In genomic region chrX:12993823-12994222, GRCh38 we compare ENCODE assay signal across 20 cellular contexts. TPM values are rescaled to one million over a fixed set of nuclear protein-coding genes. Genes with fewer than 3 reads are reported as not detected.
DNase-seq lines count a peak whose midpoint lies in the region; ATAC-seq and TF ChIP-seq lines count a peak whose summit lies in the region.
"Had no signal": no experiment of that assay in that cellular context is flagged by ENCODE, and none has a peak within 500 bp of the region (broad histone marks: within the 10 kb centered on the region; RNA-seq: fewer than 3 reads in every experiment).

No MANE protein-coding gene starts in this region.

- peaks cover 4% of the 10 kb centered on the region for H3F3A ChIP-seq in PC-3 (ENCODE audit: low read length, unreplicated experiment)

- no peak overlapping the region for H2AFZ ChIP-seq in PC-3 (ENCODE audit: low read length)

- H3K9me2 ChIP-seq in PC-3 (replicated peaks; ENCODE audit: low read length) = no peaks in the 10 kb centered on the region

- no peaks in the 10 kb centered on the region for H3K9me3 ChIP-seq in CD4-positive, alpha-beta T cell (ENCODE audit: control insufficient read depth, low read length)
- H3K9me3 ChIP-seq in PC-3 (ENCODE audit: low read length) (no peaks in the 10 kb centered on the region), duodenal mucosa (ENCODE audit: control insufficient read depth in 1 of 2, low read length in 2 of 2) (no peaks in the 10 kb centered on the region), mucosa of rectum (ENCODE audit: control insufficient read depth in 2 of 2, low read length in 2 of 2) (no peaks in the 10 kb centered on the region)
- H3K9me3 ChIP-seq: BE2C, Caco-2, SJCRH30 had no signal

- intact Hi-C loops in CD4-positive, alpha-beta T cell (cut with DNase I, micrococcal nuclease) = no loop called here
- intact Hi-C loops in PC-3 (cut with micrococcal nuclease) = no loop called here

- DNase-seq in CD4-positive, alpha-beta T cell = no peak
- no peak for DNase-seq in PC-3
- no peak for DNase-seq in SHP77 treated with DMSO at 0.1 percent for 48 hours (lab: John Stamatoyannopoulos, UW)
- DNase-seq in A172 (ENCODE audit: low spot score) = no peak
- DNase-seq: BE2C; Caco-2; CD4-positive, CD25-positive, alpha-beta regulatory T cell; NCI-H1417 treated with DMSO at 0.1 percent for 48 hours; NCI-H187 treated with DMSO at 0.1 percent for 48 hours; NCI-H226; NCI-H524; NCI-H82; SJCRH30 had no signal

- H3K36me3 ChIP-seq in PC-3 (ENCODE audit: low read depth, low read length) (no peaks in the 10 kb centered on the region), duodenal mucosa (ENCODE audit: control insufficient read depth in 1 of 2, insufficient read depth in 2 of 2, low read length in 2 of 2) (no peaks in the 10 kb centered on the region), mucosa of rectum (ENCODE audit: control insufficient read depth in 2 of 2, insufficient read depth in 2 of 2, low read length in 2 of 2) (no peaks in the 10 kb centered on the region)
- H3K36me3 ChIP-seq: BE2C, SJCRH30 had no signal

- POLR2A ChIA-PET in CD4-positive, alpha-beta T cell (lab: Charles Lee) = interaction anchor here (0.8 to 21.5 kb wide), 2 partner anchors 15 to 98 kb away, joined by 3 to 502 read pairs; partner anchors contain the start of gene TMSB4X
- POLR2A ChIA-PET in PC-3 (lab: Charles Lee; ENCODE audit: unreplicated experiment) = no interaction called here

- TF ChIP-seq CTCF in CD4-positive, alpha-beta T cell (IDR thresholded peaks at IDR 0.05) = no peak
- TF ChIP-seq CTCF in PC-3 (conservative IDR thresholded peaks at IDR 0.05; ENCODE audit: low read depth, low read length) = no peak

- CTCF ChIA-PET in CD4-positive, alpha-beta T cell (lab: Charles Lee) = interaction anchor here (0.9 to 2.0 kb wide), 3 partner anchors 20 to 99 kb away, joined by 3 to 5 read pairs (median 5); no protein-coding TSS in a partner anchor
- CTCF ChIA-PET in PC-3 (lab: Charles Lee) = no interaction called here

- H3K4me3 ChIP-seq in PC-3 (ENCODE audit: low read length) = no peak overlapping the region
- H3K4me3 ChIP-seq in duodenal mucosa (ENCODE audit: low read depth in 1 of 2, low read length in 2 of 2) = no peak overlapping the region
- no peak overlapping the region for H3K4me3 ChIP-seq in mucosa of rectum (ENCODE audit: low read length in 2 of 2)
- H3K4me3 ChIP-seq: SJCRH30 had no signal

- no peak for ATAC-seq in CD4-positive, alpha-beta T cell (ENCODE audit: poor library complexity)
- ATAC-seq in PC-3 = no peak
- no peak for ATAC-seq in HG03097 (IDR thresholded peaks at IDR 0.05; ENCODE audit: low FRiP score, unreplicated experiment)

- H3K4me1 ChIP-seq in PC-3 (ENCODE audit: insufficient read depth, low read length) (peaks cover 29% of the 10 kb centered on the region), duodenal mucosa (ENCODE audit: control insufficient read depth in 1 of 2, insufficient read depth in 2 of 2, low read length in 2 of 2) (peaks cover 15 to 19% of the 10 kb centered on the region in 2 donors), mucosa of rectum (ENCODE audit: control insufficient read depth in 2 of 2, insufficient read depth in 2 of 2, low read length in 2 of 2) (peaks cover 7 to 15% of the 10 kb centered on the region in 2 donors)
- H3K4me1 ChIP-seq: BE2C had no signal

- H3K27ac Mint-ChIP-seq in CD4-positive, alpha-beta T cell = peak overlapping the region; percentile 56
- H3K27ac Mint-ChIP-seq: CD4-positive, CD25-positive, alpha-beta regulatory T cell had no signal

- H3K79me2 ChIP-seq in PC-3 (ENCODE audit: low read length) = no peaks in the 10 kb centered on the region

- H3K36me3 Mint-ChIP-seq in CD4-positive, alpha-beta T cell (ENCODE audit: low read depth) = no peaks in the 10 kb centered on the region
- H3K36me3 Mint-ChIP-seq: CD4-positive, CD25-positive, alpha-beta regulatory T cell had no signal

- no peaks in the 10 kb centered on the region for H3K27me3 Mint-ChIP-seq in CD4-positive, alpha-beta T cell
- H3K27me3 Mint-ChIP-seq: CD4-positive, CD25-positive, alpha-beta regulatory T cell had no signal

- no peaks in the 10 kb centered on the region for H3K27me3 ChIP-seq in CD4-positive, alpha-beta T cell (ENCODE audit: control insufficient read depth, insufficient read depth, low read length)
- H3K27me3 ChIP-seq in PC-3 (ENCODE audit: low read length) (no peaks in the 10 kb centered on the region), duodenal mucosa (ENCODE audit: control insufficient read depth in 1 of 2, insufficient read depth in 2 of 2, low read length in 2 of 2) (no peaks in the 10 kb centered on the region), mucosa of rectum (ENCODE audit: control insufficient read depth in 2 of 2, insufficient read depth in 2 of 2, low read length in 2 of 2) (no peaks in the 10 kb centered on the region)
- H3K27me3 ChIP-seq: BE2C, SJCRH30 had no signal

- H3K4me2 ChIP-seq in PC-3 (ENCODE audit: low read length) = 0 out of 2 replicates have a peak overlapping the region, but pooled peaks have one; percentile 2
- H3K4me2 ChIP-seq: KMS-11 had no signal

- H3K4me1 Mint-ChIP-seq in CD4-positive, alpha-beta T cell (ENCODE audit: low read depth) = peaks cover 67% of the 10 kb centered on the region

- H3K9ac ChIP-seq in PC-3 (ENCODE audit: low read length) = no peak overlapping the region
- H3K9ac ChIP-seq in duodenal mucosa (ENCODE audit: low read depth in 1 of 2, low read length in 2 of 2) = no peak overlapping the region
- H3K9ac ChIP-seq in mucosa of rectum (ENCODE audit: low read depth in 1 of 2, low read length in 2 of 2) = no peak overlapping the region
- H3K9ac ChIP-seq: KMS-11 had no signal

- no peak overlapping the region for H3K27ac ChIP-seq in CD4-positive, alpha-beta T cell (ENCODE audit: low read depth, low read length)
- H3K27ac ChIP-seq in PC-3 (ENCODE audit: low read length) (peak overlapping the region; percentile 38), duodenal mucosa (ENCODE audit: low read depth, low read length) (peak overlapping the region; percentile 56), mucosa of rectum (ENCODE audit: low read depth in 2 of 2, low read length in 2 of 2) (peak overlapping the region; percentile 43 to 78)
- H3K27ac ChIP-seq: KMS-11, RWPE1, SJCRH30 had no signal

- no peaks in the 10 kb centered on the region for H4K20me1 ChIP-seq in PC-3 (ENCODE audit: low read length)

- H3K4me3 Mint-ChIP-seq in CD4-positive, alpha-beta T cell = no peak overlapping the region
- H3K4me3 Mint-ChIP-seq: CD4-positive, CD25-positive, alpha-beta regulatory T cell had no signal

- H3K9me3 Mint-ChIP-seq in CD4-positive, alpha-beta T cell = no peaks in the 10 kb centered on the region

- no TSS peak for BruUV-seq in PC-3 (replicated peaks; lab: Mats Ljungman, UMichigan)

RNA-seq across cellular contexts. Expression of gene TMSB4X, which starts 18.9 kb away (rescaled TPM):
- total RNA-seq in CD4-positive, alpha-beta T cell = 1,000 to 10,000 TPM; 2,621 to 2,738 TPM
- total RNA-seq in PC-3 (2014; rRNA removed) = 1,640 and 2,159 TPM in 2 replicates
- 16,491 and 16,946 TPM in 2 replicates for total RNA-seq in A172 (2014; rRNA removed; shearing (Covaris generic))

RNA-seq across cellular contexts. Expression of gene FAM9C, which starts 50.6 kb away (rescaled TPM):
- total RNA-seq in CD4-positive, alpha-beta T cell = not detected
- total RNA-seq in PC-3 (2014; rRNA removed) = not detected in 2 replicates
- total RNA-seq in A172 (2014; rRNA removed; shearing (Covaris generic)) = not detected in 2 replicates
- total RNA-seq: Caco-2; CD4-positive, CD25-positive, alpha-beta regulatory T cell; H1; HT-29 had no signal
